In genomic region chr2:142870516-142870915, GRCh38 we compare ENCODE assay signal across 19 cellular contexts. TPM values are rescaled to one million over a fixed set of nuclear protein-coding genes. Genes with fewer than 3 reads are reported as not detected.
A peak's percentile ranks its signal among the peaks of the same experiment; 100 is the strongest.
DNase-seq lines count a peak whose midpoint lies in the region; ATAC-seq, FAIRE-seq and TF ChIP-seq lines count a peak whose summit lies in the region.
"Had no signal": no experiment of that assay in that cellular context is flagged by ENCODE, and none has a peak within 500 bp of the region (broad histone marks: within the 10 kb centered on the region; RNA-seq: fewer than 3 reads in every experiment).

No MANE protein-coding gene starts in this region.

- peak; percentile 18; the same call in 2 of the 3 replicates for ATAC-seq in HepG2
- no peak for ATAC-seq in right lobe of liver
- no peak for ATAC-seq in RWPE2 (ENCODE audit: low read depth)
- ATAC-seq in heart left ventricle, result no peak
- ATAC-seq in GM18858 (IDR thresholded peaks at IDR 0.05; ENCODE audit: unreplicated experiment), result no peak
- ATAC-seq: activated naive CD8-positive, alpha-beta T cell treated with anti-CD3 and anti-CD28 coated beads, Interleukin-2, amount 50 U/mL, for 24 hours; left lobe of liver; psoas muscle had no signal

- intact Hi-C loops in HepG2 (cut with micrococcal nuclease; ENCODE audit: unreplicated experiment) (no loop called here), right lobe of liver (cut with DNase I) (no loop called here), heart left ventricle (cut with DNase I) (no loop called here)

- no peak for TF ChIP-seq RAD21 in HepG2 (CRISPR knock-in tag; IDR thresholded peaks at IDR 0.05)

- H3K36me3 ChIP-seq in HepG2 (replicated peaks in 1 of 2; ENCODE audit: control insufficient read depth in 1 of 2, insufficient read depth in 2 of 2, low read length in 2 of 2) (no peaks in the 10 kb centered on the region), right lobe of liver (no peaks in the 10 kb centered on the region), RWPE2 (ENCODE audit: low read depth) (no peaks in the 10 kb centered on the region), heart left ventricle (no peaks in the 10 kb centered on the region)
- H3K36me3 ChIP-seq: upper lobe of left lung had no signal

- H4K20me1 ChIP-seq in HepG2 (ENCODE audit: insufficient read depth, low read length), result no peaks in the 10 kb centered on the region

- DNase-seq in HepG2 (ENCODE audit: low spot score) (peak; percentile 31), right lobe of liver (no peak), RWPE2 (ENCODE audit: low spot score) (no peak), fibroblast of gingiva (ENCODE audit: low read depth) (peak; percentile 66), heart left ventricle (no peak), NCI-H526 treated with DMSO at 0.1 percent for 48 hours (lab: John Stamatoyannopoulos, UW) (no peak), NCI-H345 treated with DMSO at 0.1 percent for 48 hours (lab: John Stamatoyannopoulos, UW; ENCODE audit: unreplicated experiment) (no peak)
- DNase-seq: activated CD8-positive, alpha-beta memory T cell treated with anti-CD3 and anti-CD28 coated beads, Interleukin-2, amount 50 U/mL, for 48 hours; activated effector memory CD4-positive, alpha-beta T cell treated with Interleukin-2 at 50 U/mL for 16 hours; activated naive CD8-positive, alpha-beta T cell treated with anti-CD3 and anti-CD28 coated beads, Interleukin-2, amount 50 U/mL, for 24 hours; NCI-H1436 treated with DMSO at 0.1 percent for 48 hours; NCI-H226; nephron progenitor cell; psoas muscle; stimulated activated CD4-positive, alpha-beta T cell treated with anti-CD3 and anti-CD28 coated beads, Interleukin-4, amount 100 ng/mL, for 24 hours; upper lobe of left lung had no signal

- BruUV-seq in HepG2 (replicated peaks; lab: Mats Ljungman, UMichigan), result no TSS peak

- peak overlapping the region; percentile 82 for H3K4me2 ChIP-seq in HepG2 (ENCODE audit: low read depth, low read length)

- H2AFZ ChIP-seq in HepG2 (ENCODE audit: low read length), result peak overlapping the region; percentile 97

- TF ChIP-seq POLR2A in HepG2 (IDR thresholded peaks at IDR 0.05; ENCODE audit: insufficient read depth in 1 of 2, low read depth in 2 of 2, low read length in 2 of 2) (peak in 1 of 2 experiments; percentile 38; a peak in 1 of 4 replicates), right lobe of liver (IDR thresholded peaks at IDR 0.05) (no peak), heart left ventricle (IDR thresholded peaks at IDR 0.05) (no peak)

- peak overlapping the region; percentile 37 for H3K9ac ChIP-seq in HepG2 (ENCODE audit: insufficient read depth, low read depth, low read length)

- CTCF ChIA-PET in HepG2 (lab: Yijun Ruan, JAX; ENCODE audit: low intra/inter-chr PET ratio, low total read pairs), result no interaction called here

- TF ChIP-seq EP300 in HepG2 (IDR thresholded peaks at IDR 0.05; ENCODE audit: low read depth in 2 of 2, low read length in 2 of 2), result no peak; a peak in 1 of 4 replicates
- no peak for TF ChIP-seq EP300 in HepG2 (CRISPR knock-in tag; IDR thresholded peaks at IDR 0.05; ENCODE audit: borderline replicate concordance)

- peak overlapping the region in 2 of 3 experiments; percentile 26 to 48; a peak in 2 of 6 replicates for H3K4me3 ChIP-seq in HepG2 (replicated peaks in 1 of 3; ENCODE audit: insufficient read depth in 1 of 3, low read depth in 2 of 3, low read length in 3 of 3)
- H3K4me3 ChIP-seq in right lobe of liver, result no peak overlapping the region
- no peak overlapping the region for H3K4me3 ChIP-seq in RWPE2 (ENCODE audit: severe bottlenecking)
- no peak overlapping the region for H3K4me3 ChIP-seq in heart left ventricle
- H3K4me3 ChIP-seq: psoas muscle, upper lobe of left lung had no signal

- H3K4me1 ChIP-seq in HepG2 (ENCODE audit: insufficient read depth, low read length) (peaks cover 74% of the 10 kb centered on the region), right lobe of liver (peaks cover 0 to 26% (median 14%) of the 10 kb centered on the region in 4 donors), RWPE2 (ENCODE audit: insufficient read depth, poor library complexity, severe bottlenecking) (peaks cover 51% of the 10 kb centered on the region), heart left ventricle (peaks cover 0 to 51% (median 0%) of the 10 kb centered on the region in 12 donors)
- H3K4me1 ChIP-seq: psoas muscle had no signal

- in situ Hi-C loops in HepG2 (cut with HindIII; ENCODE audit: extremely low pct_ligation_motif_present, low pct_unique_long_range_greater_than_20kb), result no loop called here

- 38% methylated on average over 2 of the region's 2 CpGs for WGBS in HepG2 (ENCODE audit: low lambda C conversion rate)
- 77% methylated on average over 2 of the region's 2 CpGs for WGBS in right lobe of liver (ENCODE audit: insufficient coverage, low coverage, low lambda C conversion rate, missing lambda C conversion rate)
- 84 to 98% (median 96%) methylated on average over 2 of the region's 2 CpGs for WGBS in heart left ventricle, 4 donors

- H3K27ac ChIP-seq in HepG2 (ENCODE audit: extremely low read length, insufficient read depth, low read length), result peak overlapping the region; percentile 74
- no peak overlapping the region for H3K27ac ChIP-seq in right lobe of liver
- peak overlapping the region; percentile 9 for H3K27ac ChIP-seq in RWPE2 (ENCODE audit: poor library complexity, severe bottlenecking)
- no peak overlapping the region for H3K27ac ChIP-seq in heart left ventricle
- H3K27ac ChIP-seq: C4-2B, psoas muscle, upper lobe of left lung had no signal

- no peaks in the 10 kb centered on the region for H3K79me2 ChIP-seq in HepG2 (ENCODE audit: insufficient read depth, low read length)

- H3K9me3 ChIP-seq in HepG2 (ENCODE audit: low read length) (no peaks in the 10 kb centered on the region), right lobe of liver (no peaks in the 10 kb centered on the region), RWPE2 (ENCODE audit: severe bottlenecking) (no peaks in the 10 kb centered on the region), heart left ventricle (no peaks in the 10 kb centered on the region)
- H3K9me3 ChIP-seq: psoas muscle, upper lobe of left lung had no signal

- POLR2A ChIA-PET in HepG2 (lab: Yijun Ruan, JAX), result no interaction called here

- TF ChIP-seq CTCF in HepG2 (CRISPR knock-in tag; IDR thresholded peaks at IDR 0.05), result no peak
- TF ChIP-seq CTCF in right lobe of liver (IDR thresholded peaks at IDR 0.05), result no peak
- no peak for TF ChIP-seq CTCF in RWPE2 (IDR thresholded peaks at IDR 0.05; ENCODE audit: poor library complexity, severe bottlenecking)
- no peak for TF ChIP-seq CTCF in heart left ventricle (IDR thresholded peaks at IDR 0.05)

- FAIRE-seq in HepG2 (lab: Jason Lieb, UNC), result peak; percentile 72

- no peaks in the 10 kb centered on the region for H3K27me3 ChIP-seq in HepG2 (ENCODE audit: control insufficient read depth in 1 of 2, insufficient read depth in 2 of 2, low read length in 2 of 2)
- H3K27me3 ChIP-seq in right lobe of liver, result no peaks in the 10 kb centered on the region
- H3K27me3 ChIP-seq in RWPE2 (ENCODE audit: insufficient read depth, poor library complexity, severe bottlenecking), result no peaks in the 10 kb centered on the region
- no peaks in the 10 kb centered on the region for H3K27me3 ChIP-seq in heart left ventricle
- H3K27me3 ChIP-seq: upper lobe of left lung had no signal

TF ChIP-seq in HepG2, 621 proteins besides CTCF, POLR2A, EP300 and RAD21 (continues in another document):
- TF ChIP-seq CEBPG (CRISPR knock-in tag; IDR thresholded peaks at IDR 0.05) (peak; percentile 77), SMAD3 (CRISPR knock-in tag; IDR thresholded peaks at IDR 0.05) (0 out of 2 replicates have a peak, but pooled peaks have one; percentile 47), FOXA3 (CRISPR knock-in tag; IDR thresholded peaks at IDR 0.05) (peak; percentile 21; the same call in 1 of the 2 replicates), RBFOX2 (IDR thresholded peaks at IDR 0.05; ENCODE audit: low read depth, low read length) (0 out of 2 replicates have a peak, but pooled peaks have one; percentile 10), TEAD3 (CRISPR knock-in tag; optimal IDR thresholded peaks at IDR 0.05; ENCODE audit: borderline replicate concordance) (peak; percentile 34)

RNA-seq across cellular contexts. Expression of gene KYNU, which starts 6.9 kb away (rescaled TPM):
- 68.6 and 98.2 TPM in 2 replicates for total RNA-seq in HepG2 (2016; rRNA removed; fragmentation: Illumina TruSeq; extraction: Trizol)
- 11.5 and 14.9 TPM in 2 replicates for total RNA-seq in HepG2 (2016; cell fraction: cytosol; rRNA removed; fragmentation: Illumina TruSeq; extraction: Trizol; ENCODE audit: low read depth)
- total RNA-seq in HepG2 (2016; cell fraction: insoluble cytoplasmic fraction; rRNA removed; fragmentation: Illumina TruSeq; extraction: Trizol), result 70.0 and 103 TPM in 2 replicates
- total RNA-seq in HepG2 (2016; cell fraction: membrane; rRNA removed; fragmentation: Illumina TruSeq; extraction: Trizol), result 26.4 and 34.0 TPM in 2 replicates
- 60.4 and 62.1 TPM in 2 replicates for total RNA-seq in HepG2 (2016; cell fraction: nucleus; rRNA removed; fragmentation: Illumina TruSeq; extraction: Trizol)
- 13.7 and 21.9 TPM in 2 replicates for polyA plus RNA-seq in HepG2 (2011; rRNA removed)
- 11.5 and 15.4 TPM in 2 replicates for polyA plus RNA-seq in HepG2 (2011; cell fraction: cytosol; rRNA removed)
- 4.5 and 5.2 TPM in 2 replicates for polyA plus RNA-seq in HepG2 (2011; cell fraction: nucleus; rRNA removed)
- 31.0 and 46.5 TPM in 2 replicates for polyA plus RNA-seq in HepG2 (2012)
- polyA plus RNA-seq in HepG2 (2016; cell fraction: cytosol; fragmentation: Illumina TruSeq; extraction: Trizol; ENCODE audit: low read depth), result 10.7 and 10.8 TPM in 2 replicates
- 71.6 and 79.6 TPM in 2 replicates for polyA plus RNA-seq in HepG2 (2016; cell fraction: insoluble cytoplasmic fraction; fragmentation: Illumina TruSeq; extraction: Trizol; ENCODE audit: low read depth)
- polyA plus RNA-seq in HepG2 (2016; cell fraction: membrane; fragmentation: Illumina TruSeq; extraction: Trizol; ENCODE audit: low read depth), result 15.4 and 19.8 TPM in 2 replicates
- 27.3 and 28.7 TPM in 2 replicates for polyA plus RNA-seq in HepG2 (2016; cell fraction: nucleus; fragmentation: Illumina TruSeq; extraction: Trizol; ENCODE audit: insufficient read depth, low read depth)
- 7.0 and 141 TPM in 2 replicates for polyA minus RNA-seq in HepG2 (2011; rRNA and poly(A)+ RNA removed; ENCODE audit: low replicate concordance)
- polyA minus RNA-seq in HepG2 (2011; cell fraction: cytosol; rRNA and poly(A)+ RNA removed), result 13.4 and 17.7 TPM in 2 replicates
- polyA minus RNA-seq in HepG2 (2011; cell fraction: nucleus; rRNA and poly(A)+ RNA removed), result 98.0 and 107 TPM in 2 replicates
- 10 to 100 TPM; 37.0 to 47.5 (median 40.7) TPM for total RNA-seq in right lobe of liver
- 10 to 100 TPM in 1 of 9 donors, 1 to 10 TPM in 4, under 1 TPM in 4; 0.38 to 14.0 (median 1.1) TPM for total RNA-seq in heart left ventricle
- under 1 TPM; 0.69 to 0.76 TPM for polyA plus RNA-seq in heart left ventricle

Comparison
In these comparisons a context has a peak if more than half of its experiments do, and no peak if none do; other contexts are left out.
1. DNase-seq: peak in HepG2 (single experiment) and fibroblast of gingiva (single experiment); none in right lobe of liver (0 of 3), RWPE2 (single experiment), heart left ventricle (0 of 5), NCI-H526 treated with DMSO at 0.1 percent for 48 hours (single experiment) and NCI-H345 treated with DMSO at 0.1 percent for 48 hours (single experiment).
2. H3K27ac ChIP-seq: peak in HepG2 (single experiment) and RWPE2 (single experiment); none in right lobe of liver (0 of 3) and heart left ventricle (0 of 12).
3. H3K4me3 ChIP-seq: peak in HepG2 (2 of 3); none in right lobe of liver (0 of 3), RWPE2 (single experiment) and heart left ventricle (0 of 12).